In the genomic region with DNA sequence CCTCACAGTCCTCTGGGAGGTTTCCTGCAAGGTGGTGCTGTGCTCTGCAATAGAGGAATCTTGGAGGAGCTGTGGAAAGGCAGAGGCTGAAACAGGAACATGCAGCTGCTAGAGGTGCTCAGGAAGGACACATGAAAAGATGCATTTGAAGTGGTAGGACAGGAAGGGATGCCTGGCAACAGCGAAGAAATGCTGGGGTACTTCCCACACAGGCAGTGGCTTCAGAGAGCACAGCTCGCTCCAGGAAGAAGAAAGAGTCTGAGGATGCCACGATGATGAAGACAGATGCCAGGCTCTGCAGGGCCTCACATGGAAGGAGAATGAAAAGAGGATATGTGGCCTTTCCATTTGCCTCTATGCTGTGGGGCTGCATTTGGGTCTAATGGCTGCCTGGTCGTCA, we compare ENCODE assay signal across 24 cellular contexts.
"Had no signal": no experiment of that assay in that cellular context is flagged by ENCODE, and none has a peak within 500 bp of the region (broad histone marks: within the 10 kb centered on the region; RNA-seq: fewer than 3 reads in every experiment).

No MANE protein-coding gene starts in this region.

- H3K27ac Mint-ChIP-seq: IgD-negative memory B cell, T-cell had no signal

- DNase-seq: KBM-7, MV-4-11, NCI-H1048, NCI-H1105, NCI-H1417, NCI-H1436 treated with DMSO at 0.1 percent for 48 hours, NCI-H1694, NCI-H187 treated with DMSO at 0.1 percent for 48 hours, NCI-H2029 treated with DMSO at 0.1 percent for 48 hours, NCI-H2227 treated with DMSO at 0.1 percent for 48 hours, NCI-H446, NCI-H510A, NCI-H524 treated with DMSO at 0.1 percent for 48 hours, NCI-H69, NCI-H774, PC-3, SHP77, SK-N-SH, SW 1271, T-cell had no signal

- H3K27ac ChIP-seq: RWPE1 had no signal

- H3K36me3 Mint-ChIP-seq: IgD-negative memory B cell, T-cell had no signal

- H3K9ac ChIP-seq: SK-N-SH had no signal

- FAIRE-seq: HepG2 had no signal

- ATAC-seq: HepG2, Panc1, PC-3, T-cell had no signal

- H3K4me1 Mint-ChIP-seq: IgD-negative memory B cell had no signal

- H3K9me3 Mint-ChIP-seq: IgD-negative memory B cell, T-cell had no signal

- H3K4me2 ChIP-seq: SK-N-SH had no signal

- H3K9me3 ChIP-seq: SK-N-SH had no signal

- H3K4me3 Mint-ChIP-seq: IgD-negative memory B cell, T-cell had no signal
